ENCODE assay signal across 31 cellular contexts in the genomic region with DNA sequence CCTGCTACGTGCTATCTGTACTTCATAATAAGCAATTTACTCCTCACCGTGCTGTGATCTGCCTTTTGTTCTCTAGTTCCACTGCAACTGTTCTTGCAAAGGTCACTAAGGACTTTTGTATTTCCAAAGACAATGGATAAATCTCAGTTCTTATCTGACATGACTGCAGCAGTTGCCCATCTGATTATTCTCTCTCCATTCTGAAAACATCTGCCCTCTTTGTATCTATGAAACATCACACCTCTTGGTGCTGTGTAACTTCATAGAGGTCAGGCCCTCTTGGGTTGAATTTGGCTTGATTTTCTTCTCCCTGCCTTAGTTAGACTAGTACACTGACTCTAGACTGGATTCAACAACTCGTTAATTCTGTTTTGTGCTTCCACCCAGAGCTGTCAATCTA.
"Had no signal": no experiment of that assay in that cellular context is flagged by ENCODE, and none has a peak within 500 bp of the region (broad histone marks: within the 10 kb centered on the region; RNA-seq: fewer than 3 reads in every experiment).

No MANE protein-coding gene starts in this region.

- H3K4me3 ChIP-seq: ascending aorta, breast epithelium, cardiac muscle cell, coronary artery had no signal

- H3K27me3 Mint-ChIP-seq: activated B cell treated with CpG ODN at 0.5 μM for 24 hours; activated CD4-positive, alpha-beta memory T cell treated with anti-CD3 and anti-CD28 coated beads, Interleukin-2, amount 10 ng/mL, durations not matched to agents 7 days and 5 days; activated CD4-positive, alpha-beta T cell treated with anti-CD3 and anti-CD28 coated beads for 36 hours; activated CD4-positive, alpha-beta T cell treated with anti-CD3 and anti-CD28 coated beads, Interleukin-2, amount 10 ng/mL, durations not matched to agents 7 days and 5 days; activated naive CD4-positive, alpha-beta T cell treated with anti-CD3 and anti-CD28 coated beads, Interleukin-2, amount 10 ng/mL, durations not matched to agents 7 days and 5 days; activated naive CD8-positive, alpha-beta T cell treated with anti-CD3 and anti-CD28 coated beads, Interleukin-2, amount 10 ng/mL, durations not matched to agents 7 days and 5 days; activated T-cell treated with anti-CD3 and anti-CD28 coated beads, Interleukin-2, amount 50 U/mL, for 24 hours; brain; central memory CD8-positive, alpha-beta T cell; T-helper 17 cell had no signal

- H3K4me1 Mint-ChIP-seq: activated B cell treated with CpG ODN at 0.5 μM for 24 hours; activated CD4-positive, alpha-beta memory T cell treated with anti-CD3 and anti-CD28 coated beads, Interleukin-2, amount 10 ng/mL, durations not matched to agents 7 days and 5 days; activated CD4-positive, alpha-beta T cell treated with anti-CD3 and anti-CD28 coated beads for 36 hours; activated CD4-positive, alpha-beta T cell treated with anti-CD3 and anti-CD28 coated beads, Interleukin-2, amount 10 ng/mL, durations not matched to agents 7 days and 5 days; activated naive CD4-positive, alpha-beta T cell treated with anti-CD3 and anti-CD28 coated beads, Interleukin-2, amount 10 ng/mL, durations not matched to agents 7 days and 5 days; activated naive CD8-positive, alpha-beta T cell treated with anti-CD3 and anti-CD28 coated beads, Interleukin-2, amount 10 ng/mL, durations not matched to agents 7 days and 5 days; brain; central memory CD8-positive, alpha-beta T cell; T-helper 17 cell had no signal

- H3K4me3 Mint-ChIP-seq: activated B cell treated with CpG ODN at 0.5 μM for 24 hours; activated CD4-positive, alpha-beta memory T cell treated with anti-CD3 and anti-CD28 coated beads, Interleukin-2, amount 10 ng/mL, durations not matched to agents 7 days and 5 days; activated CD4-positive, alpha-beta T cell treated with anti-CD3 and anti-CD28 coated beads for 36 hours; activated CD4-positive, alpha-beta T cell treated with anti-CD3 and anti-CD28 coated beads, Interleukin-2, amount 10 ng/mL, durations not matched to agents 7 days and 5 days; activated naive CD4-positive, alpha-beta T cell treated with anti-CD3 and anti-CD28 coated beads, Interleukin-2, amount 10 ng/mL, durations not matched to agents 7 days and 5 days; activated naive CD8-positive, alpha-beta T cell treated with anti-CD3 and anti-CD28 coated beads, Interleukin-2, amount 10 ng/mL, durations not matched to agents 7 days and 5 days; activated T-cell treated with anti-CD3 and anti-CD28 coated beads, Interleukin-2, amount 50 U/mL, for 24 hours; activated T-cell treated with anti-CD3 and anti-CD28 coated beads, Interleukin-2, amount 50 U/mL, for 72 hours; brain; central memory CD8-positive, alpha-beta T cell; dendritic cell treated with granulocyte-macrophage colony-stimulating factor and Interleukin-4, amounts not matched to agents 40 ng/mL and 50 ng/mL, for 4 days; T-helper 17 cell; T-helper 2 cell treated with Interferon-gamma antibody and Interleukin-4, amounts not matched to agents 5 μg/mL and 100 μg/mL, for 36 hours had no signal

- H3K27ac ChIP-seq: ascending aorta, breast epithelium, cardiac muscle cell, coronary artery, WERI-Rb-1 had no signal

- H3K9me3 ChIP-seq: ascending aorta, breast epithelium had no signal

- H3K27me3 ChIP-seq: ascending aorta, breast epithelium, cardiac muscle cell had no signal

- H3K27ac Mint-ChIP-seq: activated B cell treated with CpG ODN at 0.5 μM for 24 hours; activated CD4-positive, alpha-beta memory T cell treated with anti-CD3 and anti-CD28 coated beads, Interleukin-2, amount 10 ng/mL, durations not matched to agents 7 days and 5 days; activated CD4-positive, alpha-beta T cell treated with anti-CD3 and anti-CD28 coated beads for 36 hours; activated CD4-positive, alpha-beta T cell treated with anti-CD3 and anti-CD28 coated beads, Interleukin-2, amount 10 ng/mL, durations not matched to agents 7 days and 5 days; activated naive CD4-positive, alpha-beta T cell treated with anti-CD3 and anti-CD28 coated beads, Interleukin-2, amount 10 ng/mL, durations not matched to agents 7 days and 5 days; activated naive CD4-positive, alpha-beta T cell treated with anti-CD3 and anti-CD28 coated beads, Interleukin-2, amount 50 U/mL, for 72 hours; activated naive CD8-positive, alpha-beta T cell treated with anti-CD3 and anti-CD28 coated beads, Interleukin-2, amount 10 ng/mL, durations not matched to agents 7 days and 5 days; activated T-cell treated with anti-CD3 and anti-CD28 coated beads, Interleukin-2, amount 50 U/mL, for 24 hours; activated T-cell treated with anti-CD3 and anti-CD28 coated beads, Interleukin-2, amount 50 U/mL, for 72 hours; brain; dendritic cell treated with granulocyte-macrophage colony-stimulating factor and Interleukin-4, amounts not matched to agents 40 ng/mL and 50 ng/mL, for 4 days; T-helper 17 cell; T-helper 2 cell treated with Interferon-gamma antibody and Interleukin-4, amounts not matched to agents 5 μg/mL and 100 μg/mL, for 36 hours had no signal

- DNase-seq: activated B cell treated with CpG ODN at 0.5 μM for 24 hours; activated CD4-positive, alpha-beta memory T cell treated with anti-CD3 and anti-CD28 coated beads, Interleukin-2, amount 10 ng/mL, durations not matched to agents 7 days and 5 days; activated CD4-positive, alpha-beta T cell treated with anti-CD3 and anti-CD28 coated beads for 36 hours; activated CD4-positive, alpha-beta T cell treated with anti-CD3 and anti-CD28 coated beads, Interleukin-2, amount 10 ng/mL, durations not matched to agents 7 days and 5 days; activated CD4-positive, alpha-beta T cell treated with anti-CD3 and anti-CD28 coated beads, Interleukin-2, amount 50 U/mL, for 4 hours; activated CD4-positive, CD25-positive, alpha-beta regulatory T cell treated with anti-CD3 and anti-CD28 coated beads, Interleukin-2, amount 50 U/mL, for 72 hours; activated CD8-positive, alpha-beta memory T cell treated with anti-CD3 and anti-CD28 coated beads, Interleukin-2, amount 50 U/mL, for 48 hours; activated gamma-delta T cell; activated naive CD4-positive, alpha-beta T cell; activated naive CD4-positive, alpha-beta T cell treated with anti-CD3 and anti-CD28 coated beads, Interleukin-2, amount 10 ng/mL, durations not matched to agents 7 days and 5 days; activated naive CD8-positive, alpha-beta T cell treated with anti-CD3 and anti-CD28 coated beads, Interleukin-2, amount 10 ng/mL, durations not matched to agents 7 days and 5 days; activated T-cell treated with anti-CD3 and anti-CD28 coated beads for 4 hours; activated T-cell treated with anti-CD3 and anti-CD28 coated beads, Interleukin-2, amount 50 U/mL, for 24 hours; activated T-cell treated with anti-CD3 and anti-CD28 coated beads, Interleukin-2, amount 50 U/mL, for 72 hours; effector CD8-positive, alpha-beta T cell; foreskin fibroblast; head of caudate nucleus; T-helper 1 cell; T-helper 17 cell; T1000; WERI-Rb-1 had no signal

- H3K36me3 ChIP-seq: ascending aorta, breast epithelium, cardiac muscle cell, WERI-Rb-1 had no signal

- H3K9me3 Mint-ChIP-seq: activated B cell treated with CpG ODN at 0.5 μM for 24 hours; activated CD4-positive, alpha-beta memory T cell treated with anti-CD3 and anti-CD28 coated beads, Interleukin-2, amount 10 ng/mL, durations not matched to agents 7 days and 5 days; activated naive CD4-positive, alpha-beta T cell treated with anti-CD3 and anti-CD28 coated beads, Interleukin-2, amount 10 ng/mL, durations not matched to agents 7 days and 5 days; activated naive CD4-positive, alpha-beta T cell treated with anti-CD3 and anti-CD28 coated beads, Interleukin-2, amount 50 U/mL, for 72 hours; activated T-cell treated with anti-CD3 and anti-CD28 coated beads, Interleukin-2, amount 50 U/mL, for 24 hours; activated T-cell treated with anti-CD3 and anti-CD28 coated beads, Interleukin-2, amount 50 U/mL, for 72 hours; central memory CD8-positive, alpha-beta T cell; dendritic cell treated with granulocyte-macrophage colony-stimulating factor and Interleukin-4, amounts not matched to agents 40 ng/mL and 50 ng/mL, for 4 days; T-helper 2 cell treated with Interferon-gamma antibody and Interleukin-4, amounts not matched to agents 5 μg/mL and 100 μg/mL, for 36 hours had no signal

- H3K4me1 ChIP-seq: ascending aorta, breast epithelium had no signal

- H3K36me3 Mint-ChIP-seq: activated naive CD4-positive, alpha-beta T cell treated with anti-CD3 and anti-CD28 coated beads, Interleukin-2, amount 50 U/mL, for 72 hours; activated naive CD8-positive, alpha-beta T cell treated with anti-CD3 and anti-CD28 coated beads, Interleukin-2, amount 10 ng/mL, durations not matched to agents 7 days and 5 days; brain had no signal

- ATAC-seq: activated CD4-positive, alpha-beta T cell treated with anti-CD3 and anti-CD28 coated beads for 36 hours; activated naive CD4-positive, alpha-beta T cell treated with anti-CD3 and anti-CD28 coated beads, Interleukin-2, amount 50 U/mL, for 72 hours; activated T-cell treated with anti-CD3 and anti-CD28 coated beads, Interleukin-2, amount 50 U/mL, for 72 hours; esophagus mucosa; T-helper 17 cell had no signal
